ENCODE assay signal across 8 cellular contexts in genomic region chr19:925087-925911, GRCh38. TPM values are rescaled to one million over a fixed set of nuclear protein-coding genes. Genes with fewer than 3 reads are reported as not detected.
DNase-seq lines count a peak whose midpoint lies in the region; ATAC-seq and TF ChIP-seq lines count a peak whose summit lies in the region.

No MANE protein-coding gene starts in this region.

- TF ChIP-seq CTCF in lower lobe of right lung (IDR thresholded peaks at IDR 0.05): no peak

- DNase-seq in CD4-positive, alpha-beta memory T cell: peak; percentile 73 to 85 (median 78)
- peak; percentile 67 for DNase-seq in NCI-H774 (lab: John Stamatoyannopoulos, UW)
- DNase-seq in activated CD4-positive, alpha-beta memory T cell treated with anti-CD3 and anti-CD28 coated beads, Interleukin-2, amount 10 ng/mL, durations not matched to agents 7 days and 5 days: peak; percentile 80
- peak; percentile 60 for DNase-seq in effector CD8-positive, alpha-beta T cell (lab: John Stamatoyannopoulos, UW)
- DNase-seq in lower lobe of right lung: peak; percentile 89
- DNase-seq in stimulated activated CD8-positive, alpha-beta memory T cell treated with anti-CD3 and anti-CD28 coated beads, Interleukin-12 subunit alpha, Interleukin-12 subunit beta, amount 100 ng/mL, for 4 hours (ENCODE audit: low read depth): peak; percentile 69

- POLR2A ChIA-PET in CD4-positive, alpha-beta memory T cell (lab: Charles Lee; ENCODE audit: partially characterized antibody): interaction anchor here (0.6 to 7.9 kb wide), 7 partner anchors 12 to 163 kb away, joined by 3 to 88 read pairs (median 6); partner anchors contain the start of genes ARHGAP45, MED16, RNU6-9 and WDR18
- POLR2A ChIA-PET in activated CD4-positive, alpha-beta memory T cell treated with anti-CD3 and anti-CD28 coated beads, Interleukin-2, amount 10 ng/mL, durations not matched to agents 7 days and 5 days (lab: Charles Lee): interaction anchor here (0.7 to 1.2 kb wide), 5 partner anchors 56 to 206 kb away, joined by 3 to 6 read pairs (median 4); partner anchors contain the start of gene WDR18

- intact Hi-C loops in CD4-positive, alpha-beta memory T cell (cut with micrococcal nuclease): loop anchor here (1.0 to 10.0 kb wide), 5 partner anchors 16 to 316 kb away; partner anchors contain the start of genes ATP5F1D, POLR2E and WDR18
- intact Hi-C loops in lower lobe of right lung (cut with DNase I): no loop called here

- no peaks in the 10 kb centered on the region for H3K27me3 ChIP-seq in CD4-positive, alpha-beta memory T cell (ENCODE audit: insufficient read depth, low read length)
- peaks cover 12% of the 10 kb centered on the region for H3K27me3 ChIP-seq in lower lobe of right lung (ENCODE audit: low read depth)

- ATAC-seq in GM19372 (IDR thresholded peaks at IDR 0.05; ENCODE audit: low read depth, unreplicated experiment) (peak; percentile 55), HG03558 (IDR thresholded peaks at IDR 0.05; ENCODE audit: extremely low read depth, unreplicated experiment) (peak; percentile 23), lower lobe of right lung (peak; percentile 83 to 86)

- no peaks in the 10 kb centered on the region for H3K36me3 ChIP-seq in CD4-positive, alpha-beta memory T cell (ENCODE audit: insufficient read depth, low read length)
- peaks cover 9% of the 10 kb centered on the region for H3K36me3 ChIP-seq in lower lobe of right lung

- H3K36me3 Mint-ChIP-seq in CD4-positive, alpha-beta memory T cell: peaks cover 0 to 2% of the 10 kb centered on the region in 2 donors
- H3K36me3 Mint-ChIP-seq in activated CD4-positive, alpha-beta memory T cell treated with anti-CD3 and anti-CD28 coated beads, Interleukin-2, amount 10 ng/mL, durations not matched to agents 7 days and 5 days (ENCODE audit: low read depth): peaks cover 6% of the 10 kb centered on the region

- peaks cover 0 to 2% of the 10 kb centered on the region in 2 donors for H3K27me3 Mint-ChIP-seq in CD4-positive, alpha-beta memory T cell
- H3K27me3 Mint-ChIP-seq in activated CD4-positive, alpha-beta memory T cell treated with anti-CD3 and anti-CD28 coated beads, Interleukin-2, amount 10 ng/mL, durations not matched to agents 7 days and 5 days: peaks cover 3% of the 10 kb centered on the region

- no peaks in the 10 kb centered on the region for H3K9me3 ChIP-seq in CD4-positive, alpha-beta memory T cell (ENCODE audit: control insufficient read depth in 1 of 2, low read length in 2 of 2)
- no peaks in the 10 kb centered on the region for H3K9me3 ChIP-seq in lower lobe of right lung

- CTCF ChIA-PET in CD4-positive, alpha-beta memory T cell (lab: Charles Lee; ENCODE audit: partially characterized antibody): interaction anchor here (4.3 to 8.2 kb wide), 3 partner anchors 57 to 155 kb away, joined by 19 to 119 read pairs (median 118); partner anchors contain the start of gene WDR18
- CTCF ChIA-PET in activated CD4-positive, alpha-beta memory T cell treated with anti-CD3 and anti-CD28 coated beads, Interleukin-2, amount 10 ng/mL, durations not matched to agents 7 days and 5 days (lab: Charles Lee): interaction anchor here (0.9 to 5.9 kb wide), 2 partner anchors 57 to 62 kb away, joined by 3 to 96 read pairs; partner anchors contain the start of gene WDR18

- H3K9me3 Mint-ChIP-seq in CD4-positive, alpha-beta memory T cell: peaks cover 0 to 5% (median 0%) of the 10 kb centered on the region in 8 donors
- H3K9me3 Mint-ChIP-seq in activated CD4-positive, alpha-beta memory T cell treated with anti-CD3 and anti-CD28 coated beads, Interleukin-2, amount 10 ng/mL, durations not matched to agents 7 days and 5 days: no peaks in the 10 kb centered on the region

- H3K4me3 ChIP-seq in CD4-positive, alpha-beta memory T cell (ENCODE audit: low read length in 2 of 2): peak overlapping the region; percentile 47 to 91
- peak overlapping the region; percentile 76 for H3K4me3 ChIP-seq in lower lobe of right lung

- H3K27ac ChIP-seq in CD4-positive, alpha-beta memory T cell (ENCODE audit: low read depth, low read length): peak overlapping the region; percentile 64
- peak overlapping the region; percentile 87 for H3K27ac ChIP-seq in lower lobe of right lung

- peaks cover 25% of the 10 kb centered on the region for H3K4me1 ChIP-seq in CD4-positive, alpha-beta memory T cell (ENCODE audit: insufficient read depth, low read length)
- H3K4me1 ChIP-seq in lower lobe of right lung: peaks cover 33% of the 10 kb centered on the region

- H3K4me1 Mint-ChIP-seq in CD4-positive, alpha-beta memory T cell: peaks cover 9 to 23% (median 15%) of the 10 kb centered on the region in 4 donors
- H3K4me1 Mint-ChIP-seq in activated CD4-positive, alpha-beta memory T cell treated with anti-CD3 and anti-CD28 coated beads, Interleukin-2, amount 10 ng/mL, durations not matched to agents 7 days and 5 days: peaks cover 20% of the 10 kb centered on the region

- H3K4me3 Mint-ChIP-seq in CD4-positive, alpha-beta memory T cell: peak overlapping the region; percentile 74 to 87 (median 82)
- peak overlapping the region; percentile 75 for H3K4me3 Mint-ChIP-seq in activated CD4-positive, alpha-beta memory T cell treated with anti-CD3 and anti-CD28 coated beads, Interleukin-2, amount 10 ng/mL, durations not matched to agents 7 days and 5 days

- H3K27ac Mint-ChIP-seq in CD4-positive, alpha-beta memory T cell: peak overlapping the region in 6 of 7 donors; percentile 29 to 88 (median 72)
- peak overlapping the region; percentile 73 for H3K27ac Mint-ChIP-seq in activated CD4-positive, alpha-beta memory T cell treated with anti-CD3 and anti-CD28 coated beads, Interleukin-2, amount 10 ng/mL, durations not matched to agents 7 days and 5 days

RNA-seq across cellular contexts. Expression of gene ARID3A, which starts 0.5 kb away (rescaled TPM):
- 1 to 10 TPM; 9.2 to 9.6 TPM for total RNA-seq in CD4-positive, alpha-beta memory T cell
- polyA plus RNA-seq in CD4-positive, alpha-beta memory T cell: 1 to 10 TPM in 1 of 2 donors, under 1 TPM in 1; 0.27 to 1.1 TPM
- total RNA-seq in activated CD4-positive, alpha-beta memory T cell treated with anti-CD3 and anti-CD28 coated beads, Interleukin-2, amount 10 ng/mL, durations not matched to agents 7 days and 5 days: 10 to 100 TPM; 32.4 to 34.0 TPM
- total RNA-seq in lower lobe of right lung: 16.9 TPM

RNA-seq across cellular contexts. Expression of gene KISS1R, which starts 8.2 kb away (rescaled TPM):
- 1 to 10 TPM in 1 of 2 experiments, under 1 TPM in 1; 0.79 to 1.2 TPM for total RNA-seq in CD4-positive, alpha-beta memory T cell
- under 1 TPM; 0.59 TPM for polyA plus RNA-seq in CD4-positive, alpha-beta memory T cell
- 1 to 10 TPM; 1.8 to 2.3 TPM for total RNA-seq in activated CD4-positive, alpha-beta memory T cell treated with anti-CD3 and anti-CD28 coated beads, Interleukin-2, amount 10 ng/mL, durations not matched to agents 7 days and 5 days
- not detected for total RNA-seq in lower lobe of right lung

RNA-seq across cellular contexts. Expression of gene R3HDM4, which starts 12.3 kb away (rescaled TPM):
- total RNA-seq in CD4-positive, alpha-beta memory T cell: 100 to 1,000 TPM; 153 to 160 TPM
- 100 to 1,000 TPM; 203 to 230 TPM for polyA plus RNA-seq in CD4-positive, alpha-beta memory T cell
- total RNA-seq in activated CD4-positive, alpha-beta memory T cell treated with anti-CD3 and anti-CD28 coated beads, Interleukin-2, amount 10 ng/mL, durations not matched to agents 7 days and 5 days: 100 to 1,000 TPM; 111 to 116 TPM
- 46.0 TPM for total RNA-seq in lower lobe of right lung

RNA-seq across cellular contexts. Expression of gene RNU6-9, which starts 32.0 kb away (rescaled TPM):
- not detected for total RNA-seq in CD4-positive, alpha-beta memory T cell
- polyA plus RNA-seq in CD4-positive, alpha-beta memory T cell: not detected
- not detected for total RNA-seq in activated CD4-positive, alpha-beta memory T cell treated with anti-CD3 and anti-CD28 coated beads, Interleukin-2, amount 10 ng/mL, durations not matched to agents 7 days and 5 days
- not detected for total RNA-seq in lower lobe of right lung

RNA-seq across cellular contexts. Expression of gene MED16, which starts 32.3 kb away (rescaled TPM):
- total RNA-seq in CD4-positive, alpha-beta memory T cell: 10 to 100 TPM; 68.3 to 71.7 TPM
- 100 to 1,000 TPM in 1 of 2 donors, 10 to 100 TPM in 1; 48.6 to 125 TPM for polyA plus RNA-seq in CD4-positive, alpha-beta memory T cell
- total RNA-seq in activated CD4-positive, alpha-beta memory T cell treated with anti-CD3 and anti-CD28 coated beads, Interleukin-2, amount 10 ng/mL, durations not matched to agents 7 days and 5 days: 10 to 100 TPM; 62.2 to 64.0 TPM
- total RNA-seq in lower lobe of right lung: 46.1 TPM

Comparison
In these comparisons a context has a peak if more than half of its experiments do, and no peak if none do; other contexts are left out.
1. Peak in every context shown above with its lines: DNase-seq, ATAC-seq, H3K4me3 ChIP-seq and H3K27ac ChIP-seq.
2. ATAC-seq: peak in every context shown above with its lines; median percentile 84 in lower lobe of right lung; 55 in GM19372; 23 in HG03558.